ENCODE assay signal across 8 cellular contexts in the genomic region with DNA sequence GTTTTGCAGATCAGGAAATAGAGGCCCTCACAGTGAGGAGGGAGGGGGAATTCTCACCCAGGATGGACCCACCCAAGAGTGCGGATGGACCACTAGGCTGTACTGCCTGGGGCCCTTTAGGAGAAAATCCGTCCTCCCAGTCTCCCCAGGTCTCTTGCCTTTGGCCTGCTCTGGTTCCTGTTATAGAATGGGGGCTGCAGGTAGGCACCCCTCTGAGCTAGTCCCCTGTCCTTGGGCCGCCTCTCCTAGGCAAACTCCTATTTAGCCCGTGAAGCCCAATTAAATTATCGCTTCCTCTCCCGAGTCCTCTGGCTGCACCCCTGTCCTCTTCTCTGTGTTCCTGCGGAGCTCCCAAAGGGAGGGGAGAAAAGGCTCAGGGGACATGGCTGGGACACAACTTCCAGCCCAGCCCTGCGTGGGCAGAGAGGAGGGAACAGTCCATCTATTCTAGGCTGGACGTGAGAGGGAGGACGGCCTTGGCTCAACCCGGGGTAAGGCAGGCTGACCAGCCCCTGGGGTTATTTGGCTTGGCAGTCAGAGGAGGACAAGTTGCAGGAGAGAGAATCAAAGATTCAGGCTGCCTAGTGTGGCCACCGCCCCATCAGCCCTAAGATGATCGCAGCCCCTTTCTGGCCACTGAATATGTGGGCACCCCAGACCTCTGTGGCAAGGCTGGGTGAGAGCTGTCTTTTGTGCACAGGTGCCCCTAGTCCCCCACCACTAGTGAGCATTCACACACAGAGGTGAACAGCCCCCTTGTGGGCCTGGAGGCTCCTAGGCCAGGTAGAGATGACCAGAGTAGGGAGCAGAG.
DNase-seq lines count a peak whose midpoint lies in the region; ATAC-seq, FAIRE-seq and TF ChIP-seq lines count a peak whose summit lies in the region.

No MANE protein-coding gene starts in this region.

- H2BK15ac ChIP-seq in neuronal stem cell (ENCODE audit: low read length): peak overlapping the region; percentile 7

- no peak overlapping the region for H4K8ac ChIP-seq in neuronal stem cell (ENCODE audit: low read depth, low read length)

- ATAC-seq in T-cell (replicated peaks in 1 of 4): no peak
- no peak for ATAC-seq in HG02938 (IDR thresholded peaks at IDR 0.05; ENCODE audit: unreplicated experiment)
- no peak for ATAC-seq in GM21825 (IDR thresholded peaks at IDR 0.05; ENCODE audit: unreplicated experiment)

- H3K23ac ChIP-seq in neuronal stem cell (ENCODE audit: low read depth, low read length, poor library complexity): no peak overlapping the region

- no peak overlapping the region for H2BK120ac ChIP-seq in neuronal stem cell (ENCODE audit: low read depth, low read length)

- CTCF ChIA-PET in BJ (lab: Yijun Ruan, JAX) (interaction anchor here (0.6 to 1.6 kb wide), 3 partner anchors 130 to 348 kb away, joined by 3 to 5 read pairs (median 3); no protein-coding TSS in a partner anchor), T-cell (lab: Charles Lee) (no interaction called here)

- H3K4me3 Mint-ChIP-seq in T-cell: peak overlapping the region; percentile 67 to 87 (median 80)

- no peak overlapping the region for H2AFZ ChIP-seq in neuronal stem cell (ENCODE audit: low read length)

- no peaks in the 10 kb centered on the region for H3K79me1 ChIP-seq in neuronal stem cell (ENCODE audit: low read depth, low read length)

- H3K27ac ChIP-seq in neuronal stem cell (replicated peaks; ENCODE audit: low read length): no peak overlapping the region

- H3K36me3 ChIP-seq in BJ (ENCODE audit: control insufficient read depth, insufficient read depth, low read length): no peaks in the 10 kb centered on the region
- H3K36me3 ChIP-seq in neuronal stem cell (replicated peaks in 1 of 2; ENCODE audit: control insufficient read depth in 2 of 2, insufficient read depth in 2 of 2, low read length in 2 of 2): no peaks in the 10 kb centered on the region

- TF ChIP-seq CTCF in BJ (IDR thresholded peaks at IDR 0.05; ENCODE audit: insufficient read depth, low read depth, low read length): no peak
- TF ChIP-seq CTCF in D721Med (IDR thresholded peaks at IDR 0.05; ENCODE audit: insufficient read depth, missing control alignments): no peak

- H3K4me1 Mint-ChIP-seq in T-cell: peaks cover 58 to 75% (median 73%) of the 10 kb centered on the region in 3 donors

- no CpG with 5 or more reads among the region's 13 CpGs for WGBS in neuronal stem cell (ENCODE audit: extremely low coverage in 2 of 2, insufficient read length in 2 of 2, insufficient replicate concordance in 1 of 2), 2 donors

- H2BK12ac ChIP-seq in neuronal stem cell (ENCODE audit: low read length): peak overlapping the region; percentile 5

- no peaks in the 10 kb centered on the region for H3K9me3 Mint-ChIP-seq in T-cell

- H3K36me3 Mint-ChIP-seq in T-cell: no peaks in the 10 kb centered on the region

- peak overlapping the region; percentile 26 for H3K9ac ChIP-seq in neuronal stem cell (ENCODE audit: low read depth, low read length, poor library complexity)

- no peak for FAIRE-seq in D721Med (lab: Jason Lieb, UNC)

- H3K14ac ChIP-seq in neuronal stem cell (ENCODE audit: low read length): no peak overlapping the region

- no peak overlapping the region for H4K91ac ChIP-seq in neuronal stem cell (ENCODE audit: low read depth, low read length, poor library complexity)

- H2AK5ac ChIP-seq in neuronal stem cell (ENCODE audit: low read depth, low read length): peak overlapping the region; percentile 3

- no peak overlapping the region for H3K4ac ChIP-seq in neuronal stem cell (ENCODE audit: low read length)

- peak; percentile 72 for DNase-seq in BJ (ENCODE audit: low read depth)
- DNase-seq in T-cell: no peak
- DNase-seq in fibroblast of gingiva (ENCODE audit: low read depth): peak; percentile 89
- no peak for DNase-seq in neuronal stem cell (ENCODE audit: low spot score)
- DNase-seq in iPS-NIHi7 (ENCODE audit: extremely low spot score): no peak
- DNase-seq in D721Med (ENCODE audit: insufficient read length, low spot score): no peak

- H3K27ac Mint-ChIP-seq in T-cell: peak overlapping the region; percentile 98 to 99

- H3K4me2 ChIP-seq in neuronal stem cell (ENCODE audit: insufficient read depth, low read length, poor library complexity, severe bottlenecking): no peak overlapping the region

- peaks cover 41 to 77% of the 10 kb centered on the region in 2 donors for H3K4me1 ChIP-seq in neuronal stem cell (ENCODE audit: control insufficient read depth in 2 of 2, insufficient read depth in 1 of 2, low read depth in 1 of 2, low read length in 2 of 2)

- POLR2A ChIA-PET in BJ (lab: Charles Lee) (interaction anchor here (0.9 kb wide), 1 partner anchor 308 kb away, joined by 4 read pairs; a partner anchor contains a TSS), T-cell (lab: Charles Lee) (no interaction called here)

- H3K4me3 ChIP-seq in BJ (ENCODE audit: low read depth, low read length) (no peak overlapping the region), neuronal stem cell (ENCODE audit: low read length in 2 of 2) (no peak overlapping the region)

- no peaks in the 10 kb centered on the region for H3K9me3 ChIP-seq in neuronal stem cell (replicated peaks in 1 of 2; ENCODE audit: control insufficient read depth in 2 of 2, insufficient read depth in 1 of 2, low read depth in 1 of 2, low read length in 2 of 2)

- H3K27me3 ChIP-seq in BJ (ENCODE audit: control insufficient read depth, insufficient read depth, low read length): no peaks in the 10 kb centered on the region
- H3K27me3 ChIP-seq in neuronal stem cell (ENCODE audit: control insufficient read depth in 3 of 3, insufficient read depth in 3 of 3, low read depth in 1 of 3, low read length in 3 of 3): peaks cover 0 to 14% (median 0%) of the 10 kb centered on the region in 3 experiments

- H2BK5ac ChIP-seq in neuronal stem cell (ENCODE audit: low read length): no peak overlapping the region

- peaks cover 0 to 3% of the 10 kb centered on the region in 2 donors for H3K27me3 Mint-ChIP-seq in T-cell

- peak overlapping the region; percentile 98 for H3K18ac ChIP-seq in neuronal stem cell (ENCODE audit: low read length)

Comparison
In these comparisons a context has a peak if more than half of its experiments do, and no peak if none do; other contexts are left out.
1. DNase-seq: peak in BJ (single experiment) and fibroblast of gingiva (single experiment); none in T-cell (0 of 34), neuronal stem cell (single experiment), iPS-NIHi7 (single experiment) and D721Med (single experiment).